Comparison of ENCODE assay signal across 8 cellular contexts in the genomic region with DNA sequence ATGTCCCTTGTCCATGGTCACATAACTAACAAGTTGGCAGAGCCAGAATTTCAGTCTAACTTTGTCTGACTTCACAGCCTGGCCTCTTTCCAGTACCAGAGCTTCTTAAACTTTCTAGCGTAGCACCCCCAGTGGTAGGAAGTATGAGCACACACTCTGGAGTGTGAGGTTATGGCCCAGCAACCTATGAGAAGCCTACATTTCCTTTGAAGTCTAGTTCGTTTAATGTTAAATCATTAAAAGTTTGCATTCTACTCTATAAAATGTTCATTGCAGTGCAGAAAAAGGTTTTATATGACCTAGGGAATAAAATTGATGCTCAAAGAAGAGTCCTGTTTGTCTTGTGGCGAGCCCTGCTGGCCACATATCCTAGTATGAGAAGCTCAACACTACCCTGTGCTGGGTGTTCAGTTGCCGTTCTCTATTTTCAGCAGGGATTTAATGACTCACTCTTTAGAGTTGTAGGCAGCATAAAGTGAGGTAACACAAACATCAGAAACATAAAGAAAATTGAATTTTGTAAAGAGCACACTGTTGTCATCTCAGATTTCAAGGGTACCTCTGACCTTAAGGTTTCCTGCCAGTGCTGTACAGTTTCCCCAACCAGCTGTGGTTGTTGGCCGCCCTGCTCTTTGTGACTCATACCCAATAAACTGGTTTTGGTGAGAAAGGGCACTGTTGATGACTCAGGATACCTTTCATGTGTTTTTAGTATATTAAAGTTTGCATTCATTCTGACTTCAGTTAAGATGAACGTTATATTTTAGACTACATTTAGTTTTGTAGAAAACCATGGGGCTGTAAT. TPM values are rescaled to one million over a fixed set of nuclear protein-coding genes. Genes with fewer than 3 reads are reported as not detected.
DNase-seq lines count a peak whose midpoint lies in the region; ATAC-seq and TF ChIP-seq lines count a peak whose summit lies in the region.

No MANE protein-coding gene starts in this region.

- H3K4me3 ChIP-seq in gastroesophageal sphincter, result no peak overlapping the region

- H3K4me1 Mint-ChIP-seq in CD4-positive, alpha-beta T cell (ENCODE audit: low read depth), result peaks cover 24% of the 10 kb centered on the region

- peak overlapping the region; percentile 71 for H3K27ac Mint-ChIP-seq in CD4-positive, alpha-beta T cell

- peaks cover 0 to 9% (median 0%) of the 10 kb centered on the region in 3 donors for H3K4me1 ChIP-seq in gastroesophageal sphincter

- H3K27ac ChIP-seq in CD4-positive, alpha-beta T cell (ENCODE audit: low read depth, low read length), result peak overlapping the region; percentile 26
- H3K27ac ChIP-seq in gastroesophageal sphincter, result peak overlapping the region in 1 of 4 donors; percentile 3

- peak; percentile 24 to 74 (median 60) for DNase-seq in CD4-positive, alpha-beta T cell
- DNase-seq in GM19238 (ENCODE audit: insufficient read length, low spot score) (peak; percentile 32), SHP77 (lab: John Stamatoyannopoulos, UW) (peak; percentile 14 to 69), sciatic nerve (ENCODE audit: low spot score) (no peak), NCI-H526 treated with DMSO at 0.1 percent for 48 hours (lab: John Stamatoyannopoulos, UW) (no peak)
- peak; percentile 54 for DNase-seq in activated T-helper 9 cell treated with anti-CD3 and anti-CD28 coated beads, Interleukin-2, amount 50 U/mL, for 16 hours (ENCODE audit: low read depth)

- H3K4me3 Mint-ChIP-seq in CD4-positive, alpha-beta T cell, result no peak overlapping the region

- no peaks in the 10 kb centered on the region for H3K27me3 Mint-ChIP-seq in CD4-positive, alpha-beta T cell

- peak; percentile 75 for TF ChIP-seq CTCF in CD4-positive, alpha-beta T cell (IDR thresholded peaks at IDR 0.05)
- TF ChIP-seq CTCF in gastroesophageal sphincter (IDR thresholded peaks at IDR 0.05), result peak; percentile 19 to 49 (median 32)

- WGBS in gastroesophageal sphincter (ENCODE audit: low coverage in 1 of 2), 2 donors, result 68 to 69% methylated on average over 5 to 6 of the region's 6 CpGs

- intact Hi-C loops in CD4-positive, alpha-beta T cell (cut with DNase I, micrococcal nuclease), result loop anchor here in 1 of 2 experiments (1.0 kb wide), 2 partner anchors 14 to 126 kb away; partner anchors contain the start of gene MCCC2
- intact Hi-C loops in sciatic nerve (cut with DNase I), result no loop called here

- peak; percentile 85 for ATAC-seq in CD4-positive, alpha-beta T cell (ENCODE audit: poor library complexity)
- ATAC-seq in HG03280 (IDR thresholded peaks at IDR 0.05; ENCODE audit: unreplicated experiment), result peak; percentile 88
- ATAC-seq in gastroesophageal sphincter, result no peak
- ATAC-seq in sciatic nerve, result peak; percentile 53

- peaks cover 71% of the 10 kb centered on the region for H3K36me3 Mint-ChIP-seq in CD4-positive, alpha-beta T cell (ENCODE audit: low read depth)

- POLR2A ChIA-PET in CD4-positive, alpha-beta T cell (lab: Charles Lee), result interaction anchor here (0.6 to 3.2 kb wide), 4 partner anchors 9 to 33 kb away, joined by 3 to 28 read pairs (median 5); partner anchors contain the start of gene MCCC2

- no peak for TF ChIP-seq EP300 in gastroesophageal sphincter (IDR thresholded peaks at IDR 0.05)

- H3K9me3 Mint-ChIP-seq in CD4-positive, alpha-beta T cell, result no peaks in the 10 kb centered on the region

- peaks cover 0 to 78% of the 10 kb centered on the region in 2 donors for H3K36me3 ChIP-seq in gastroesophageal sphincter

- no peak for TF ChIP-seq POLR2A in gastroesophageal sphincter (IDR thresholded peaks at IDR 0.05)

- H3K9me3 ChIP-seq in CD4-positive, alpha-beta T cell (ENCODE audit: control insufficient read depth, low read length), result no peaks in the 10 kb centered on the region
- no peaks in the 10 kb centered on the region for H3K9me3 ChIP-seq in gastroesophageal sphincter

- no peaks in the 10 kb centered on the region for H3K27me3 ChIP-seq in CD4-positive, alpha-beta T cell (ENCODE audit: control insufficient read depth, insufficient read depth, low read length)
- H3K27me3 ChIP-seq in gastroesophageal sphincter, result no peaks in the 10 kb centered on the region

- CTCF ChIA-PET in CD4-positive, alpha-beta T cell (lab: Charles Lee), result interaction anchor here (0.6 to 2.7 kb wide), 16 partner anchors 12 to 718 kb away, joined by 3 to 55 read pairs (median 4); partner anchors contain the start of gene MCCC2

RNA-seq across cellular contexts. Expression of gene MCCC2, which starts 14.3 kb away (rescaled TPM):
- 10 to 100 TPM; 16.3 to 18.7 TPM for total RNA-seq in CD4-positive, alpha-beta T cell
- total RNA-seq in gastroesophageal sphincter (10 to 100 TPM; 21.4 to 35.3 (median 26.0) TPM), sciatic nerve (25.3 TPM)

Comparison
In these comparisons a context has a peak if more than half of its experiments do, and no peak if none do; other contexts are left out.
1. DNase-seq: peak in CD4-positive, alpha-beta T cell (10 of 10), GM19238 (single experiment), SHP77 (2 of 2) and activated T-helper 9 cell treated with anti-CD3 and anti-CD28 coated beads, Interleukin-2, amount 50 U/mL, for 16 hours (single experiment); none in sciatic nerve (single experiment) and NCI-H526 treated with DMSO at 0.1 percent for 48 hours (single experiment).